ENCODE assay signal across 9 cellular contexts in genomic region chr7:74627699-74628411, GRCh38. TPM values are rescaled to one million over a fixed set of nuclear protein-coding genes. Genes with fewer than 3 reads are reported as not detected.
DNase-seq lines count a peak whose midpoint lies in the region; ATAC-seq and TF ChIP-seq lines count a peak whose summit lies in the region.
"Had no signal": no experiment of that assay in that cellular context is flagged by ENCODE, and none has a peak within 500 bp of the region (broad histone marks: within the 10 kb centered on the region; RNA-seq: fewer than 3 reads in every experiment).

No MANE protein-coding gene starts in this region.

- no peaks in the 10 kb centered on the region for H3K27me3 ChIP-seq in HUES48 (ENCODE audit: control insufficient read depth, insufficient read depth, low read length)
- H3K27me3 ChIP-seq in OCI-LY3 (ENCODE audit: low read depth, low read length): no peaks in the 10 kb centered on the region
- no peaks in the 10 kb centered on the region for H3K27me3 ChIP-seq in skeletal muscle tissue (ENCODE audit: control insufficient read depth in 3 of 3, insufficient read depth in 3 of 3, low read length in 3 of 3)

- H3K4me2 ChIP-seq in OCI-LY3 (ENCODE audit: low read length): peak overlapping the region; percentile 54

- ATAC-seq in left cardiac atrium (peak; percentile 80 to 95), HG02981 (IDR thresholded peaks at IDR 0.05; ENCODE audit: unreplicated experiment) (no peak), GM21367 (IDR thresholded peaks at IDR 0.05; ENCODE audit: unreplicated experiment) (no peak)

- H3K9me3 ChIP-seq in HUES48 (ENCODE audit: control insufficient read depth, insufficient read depth, low read length) (no peaks in the 10 kb centered on the region), OCI-LY3 (ENCODE audit: insufficient read depth, low read length) (no peaks in the 10 kb centered on the region), skeletal muscle tissue (ENCODE audit: control insufficient read depth in 3 of 3, low read length in 3 of 3) (no peaks in the 10 kb centered on the region)

- DNase-seq in left cardiac atrium (peak; percentile 32), kidney tubule cell (ENCODE audit: low spot score) (no peak)
- DNase-seq in activated effector memory CD4-positive, alpha-beta T cell treated with anti-CD3 and anti-CD28 coated beads, Interleukin-2, amount 50 U/mL, for 16 hours: no peak

- H2AFZ ChIP-seq in OCI-LY3 (ENCODE audit: low read depth, low read length): peak overlapping the region; percentile 84

- peaks cover 16% of the 10 kb centered on the region for H3K4me1 ChIP-seq in HUES48 (ENCODE audit: control insufficient read depth, insufficient read depth, low read length)
- H3K4me1 ChIP-seq in OCI-LY3 (ENCODE audit: low read length): peaks cover 14% of the 10 kb centered on the region
- H3K4me1 ChIP-seq in skeletal muscle tissue (ENCODE audit: control insufficient read depth in 3 of 3, insufficient read depth in 3 of 3, low read length in 3 of 3): peaks cover 14 to 19% (median 15%) of the 10 kb centered on the region in 3 donors

- H3K4me3 ChIP-seq in HUES48 (ENCODE audit: low read depth, low read length) (0 out of 2 replicates have a peak overlapping the region, but pooled peaks have one; percentile 14), OCI-LY3 (ENCODE audit: low read length) (no peak overlapping the region), skeletal muscle tissue (ENCODE audit: low read length in 3 of 3) (peak overlapping the region in 2 of 3 donors; percentile 2 to 49)

- no peak for TF ChIP-seq CTCF in OCI-LY3 (IDR thresholded peaks at IDR 0.05; ENCODE audit: low read depth, low read length)

- H3K27ac ChIP-seq in HUES48 (ENCODE audit: low read depth, low read length) (peak overlapping the region; percentile 96), OCI-LY3 (ENCODE audit: low read length) (no peak overlapping the region), skeletal muscle tissue (ENCODE audit: low read depth, low read length) (peak overlapping the region; percentile 45)
- H3K27ac ChIP-seq: HL-60 had no signal

- intact Hi-C loops in left cardiac atrium (cut with DNase I): no loop called here

- peak overlapping the region; percentile 57 for H3K9ac ChIP-seq in HUES48 (ENCODE audit: low read depth, low read length)
- 0 out of 2 replicates have a peak overlapping the region, but pooled peaks have one; percentile 12 for H3K9ac ChIP-seq in OCI-LY3 (ENCODE audit: low read length)
- H3K9ac ChIP-seq in skeletal muscle tissue (ENCODE audit: low read depth in 1 of 3, low read length in 3 of 3): peak overlapping the region in 2 of 3 donors; percentile 47 to 55

- no peaks in the 10 kb centered on the region for H4K20me1 ChIP-seq in OCI-LY3 (ENCODE audit: insufficient read depth, low read length)

- no peaks in the 10 kb centered on the region for H3K79me2 ChIP-seq in OCI-LY3 (ENCODE audit: low read length)

- no peaks in the 10 kb centered on the region for H3K36me3 ChIP-seq in HUES48 (ENCODE audit: control insufficient read depth, insufficient read depth, low read length)
- no peaks in the 10 kb centered on the region for H3K36me3 ChIP-seq in OCI-LY3 (replicated peaks; ENCODE audit: low read depth, low read length)
- H3K36me3 ChIP-seq in skeletal muscle tissue (ENCODE audit: control insufficient read depth in 3 of 3, insufficient read depth in 3 of 3, low read length in 3 of 3): no peaks in the 10 kb centered on the region

RNA-seq across cellular contexts. Expression of gene GTF2I, which starts 29.7 kb away (rescaled TPM):
- total RNA-seq in left cardiac atrium: 100 to 1,000 TPM; 131 to 132 TPM
- 122 TPM for total RNA-seq in skeletal muscle tissue

Comparison
In these comparisons a context has a peak if more than half of its experiments do, and no peak if none do; other contexts are left out.
1. ATAC-seq: peak in left cardiac atrium (2 of 2); none in HG02981 (single experiment) and GM21367 (single experiment).
2. Peak in every context shown above with its lines, with median percentiles within 50 percentile points of each other: H3K9ac ChIP-seq.